Comparison of ENCODE assay signal across 8 cellular contexts in the genomic region with DNA sequence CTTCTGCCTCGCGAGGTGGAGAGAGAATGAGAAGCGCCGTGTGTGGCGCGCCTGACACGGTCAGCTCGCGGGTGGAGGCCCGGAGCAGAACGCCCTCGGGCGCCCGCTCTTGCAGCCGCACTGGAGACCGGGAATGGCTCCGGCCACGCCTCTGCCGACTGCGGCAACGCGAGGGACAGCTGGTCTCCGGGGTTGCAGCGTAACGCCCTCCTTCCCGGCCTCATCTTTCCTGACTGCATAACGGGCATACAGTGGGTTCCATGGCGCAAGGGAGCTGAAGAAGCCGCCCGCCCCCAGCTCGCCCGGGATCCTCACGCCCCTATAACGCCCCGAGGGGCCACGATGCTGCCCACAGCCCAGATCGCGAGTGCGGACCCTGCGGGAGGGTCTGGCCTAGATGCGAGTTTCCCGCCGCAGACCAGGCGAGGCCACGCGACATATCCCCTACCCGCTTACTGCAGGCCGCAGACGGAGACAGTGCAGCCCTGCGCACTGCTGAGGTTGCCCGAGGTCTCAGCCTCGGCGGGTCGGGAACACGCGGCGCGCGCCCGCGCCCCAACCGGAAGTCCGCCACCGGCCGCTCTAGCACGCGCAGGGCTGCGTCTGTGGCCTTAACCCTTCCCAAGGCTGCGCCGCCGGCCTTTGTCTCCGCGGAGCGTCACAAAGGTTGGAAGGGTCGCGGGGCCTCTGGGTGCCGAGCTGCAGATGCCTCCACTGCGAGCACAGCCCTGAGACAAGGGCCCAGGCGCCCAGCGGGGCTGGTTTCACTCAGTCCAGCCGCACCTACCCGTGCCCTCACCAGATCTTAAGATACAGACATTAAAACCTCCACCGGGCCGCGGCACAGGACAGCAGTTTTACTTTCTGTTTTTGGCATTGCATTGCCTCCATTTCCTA. TPM values are rescaled to one million over a fixed set of nuclear protein-coding genes. Genes with fewer than 3 reads are reported as not detected.
A peak's percentile ranks its signal among the peaks of the same experiment; 100 is the strongest.
DNase-seq lines count a peak whose midpoint lies in the region; ATAC-seq, FAIRE-seq and TF ChIP-seq lines count a peak whose summit lies in the region.

No MANE protein-coding gene starts in this region.

- peaks cover 12% of the 10 kb centered on the region for H3K36me3 ChIP-seq in left ventricle myocardium inferior
- H3K36me3 ChIP-seq in prostate gland, result no peaks in the 10 kb centered on the region

- TF ChIP-seq CTCF in left ventricle myocardium inferior (IDR thresholded peaks at IDR 0.05; ENCODE audit: borderline replicate concordance), result no peak
- no peak for TF ChIP-seq CTCF in prostate gland (IDR thresholded peaks at IDR 0.05)

- H3K4me3 ChIP-seq in left ventricle myocardium inferior, result peak overlapping the region; percentile 99
- H3K4me3 ChIP-seq in prostate gland, result peak overlapping the region; percentile 74 to 75

- intact Hi-C loops in left ventricle myocardium inferior (cut with micrococcal nuclease), result no loop called here
- intact Hi-C loops in prostate gland (cut with DNase I), result loop anchor here (2.0 kb wide), 3 partner anchors 22 to 70 kb away; partner anchors contain the start of genes CTF1 and FBXL19

- peaks cover 35% of the 10 kb centered on the region for H3K4me1 ChIP-seq in left ventricle myocardium inferior
- H3K4me1 ChIP-seq in prostate gland (replicated peaks), result peaks cover 9% of the 10 kb centered on the region

- H3K27me3 ChIP-seq in left ventricle myocardium inferior (ENCODE audit: low read depth) (no peaks in the 10 kb centered on the region), prostate gland (replicated peaks; ENCODE audit: insufficient read depth) (no peaks in the 10 kb centered on the region)

- peak overlapping the region; percentile 99 for H3K27ac ChIP-seq in left ventricle myocardium inferior (replicated peaks)
- peak overlapping the region; percentile 83 to 89 for H3K27ac ChIP-seq in prostate gland

- H3K9me3 ChIP-seq in left ventricle myocardium inferior (replicated peaks) (no peaks in the 10 kb centered on the region), prostate gland (no peaks in the 10 kb centered on the region)

- TF ChIP-seq POLR2A in GM12891 (IDR thresholded peaks at IDR 0.05; ENCODE audit: low read depth, low read length), result peak; percentile 96
- TF ChIP-seq POLR2A in prostate gland (IDR thresholded peaks at IDR 0.05), result peak; percentile 84

- peak; percentile 95 for FAIRE-seq in GM12891 (lab: Jason Lieb, UNC)

- under 1% methylated on average over 79 of the region's 85 CpGs for WGBS in prostate gland

- peak; percentile 77 for DNase-seq in GM12891 (ENCODE audit: insufficient read length, low spot score)
- peak; percentile 92 to 96 (median 93) for DNase-seq in NCI-H1417 (lab: John Stamatoyannopoulos, UW)
- DNase-seq in T-helper 1 cell, result peak; percentile 64 to 93 (median 75)
- peak; percentile 75 for DNase-seq in amniotic stem cell (lab: John Stamatoyannopoulos, UW)
- DNase-seq in left ventricle myocardium inferior, result peak; percentile 93
- DNase-seq in prostate gland (ENCODE audit: low spot score), result peak; percentile 87
- DNase-seq in ureter (ENCODE audit: low spot score), result peak; percentile 92

- peak; percentile 83 for ATAC-seq in HG02759 (IDR thresholded peaks at IDR 0.05; ENCODE audit: unreplicated experiment)

TF ChIP-seq in GM12891, 5 proteins besides CTCF, POLR2A, EP300 and RAD21:
- TF ChIP-seq TAF1 (IDR thresholded peaks at IDR 0.05; ENCODE audit: low read depth, low read length), result peak; percentile 93
- TF ChIP-seq POLR2AphosphoS5 (IDR thresholded peaks at IDR 0.05; ENCODE audit: low read depth, low read length), result peak; percentile 95
- no peak for TF ChIP-seq PAX5 (IDR thresholded peaks at IDR 0.05; ENCODE audit: insufficient read depth, low read length, severe bottlenecking)
- peak; percentile 43; the same call in 1 of the 2 replicates for TF ChIP-seq POU2F2 (IDR thresholded peaks at IDR 0.05; ENCODE audit: low read depth, low read length)
- no peak for TF ChIP-seq SPI1 (IDR thresholded peaks at IDR 0.05; ENCODE audit: low read depth, low read length)

RNA-seq across cellular contexts. Expression of gene BCL7C, which starts 18.8 kb away (rescaled TPM):
- 12.7 TPM for polyA plus RNA-seq in GM12891 (2012; ENCODE audit: low read depth, missing spikeins)
- total RNA-seq in left ventricle myocardium inferior, result 25.2 TPM
- total RNA-seq in prostate gland, result 10 to 100 TPM; 54.2 to 54.8 TPM
- 35.9 TPM for total RNA-seq in ureter

RNA-seq across cellular contexts. Expression of gene CTF1, which starts 21.3 kb away (rescaled TPM):
- 0.15 TPM for polyA plus RNA-seq in GM12891 (2012; ENCODE audit: low read depth, missing spikeins)
- total RNA-seq in left ventricle myocardium inferior (9.6 TPM), prostate gland (10 to 100 TPM in 1 of 2 donors, 1 to 10 TPM in 1; 9.8 to 13.9 TPM), ureter (8.2 TPM)

RNA-seq across cellular contexts. Expression of gene FBXL19, which starts 48.3 kb away (rescaled TPM):
- 13.1 TPM for polyA plus RNA-seq in GM12891 (2012; ENCODE audit: low read depth, missing spikeins)
- total RNA-seq in left ventricle myocardium inferior, result 6.3 TPM
- total RNA-seq in prostate gland, result 100 to 1,000 TPM in 1 of 2 donors, 10 to 100 TPM in 1; 23.5 to 125 TPM
- 25.7 TPM for total RNA-seq in ureter

Comparison
In these comparisons a context has a peak if more than half of its experiments do, and no peak if none do; other contexts are left out.
1. Peak in every context shown above with its lines: DNase-seq, ATAC-seq, H3K4me3 ChIP-seq and H3K27ac ChIP-seq.